Comparison of ENCODE assay signal across 8 cellular contexts in the genomic region with DNA sequence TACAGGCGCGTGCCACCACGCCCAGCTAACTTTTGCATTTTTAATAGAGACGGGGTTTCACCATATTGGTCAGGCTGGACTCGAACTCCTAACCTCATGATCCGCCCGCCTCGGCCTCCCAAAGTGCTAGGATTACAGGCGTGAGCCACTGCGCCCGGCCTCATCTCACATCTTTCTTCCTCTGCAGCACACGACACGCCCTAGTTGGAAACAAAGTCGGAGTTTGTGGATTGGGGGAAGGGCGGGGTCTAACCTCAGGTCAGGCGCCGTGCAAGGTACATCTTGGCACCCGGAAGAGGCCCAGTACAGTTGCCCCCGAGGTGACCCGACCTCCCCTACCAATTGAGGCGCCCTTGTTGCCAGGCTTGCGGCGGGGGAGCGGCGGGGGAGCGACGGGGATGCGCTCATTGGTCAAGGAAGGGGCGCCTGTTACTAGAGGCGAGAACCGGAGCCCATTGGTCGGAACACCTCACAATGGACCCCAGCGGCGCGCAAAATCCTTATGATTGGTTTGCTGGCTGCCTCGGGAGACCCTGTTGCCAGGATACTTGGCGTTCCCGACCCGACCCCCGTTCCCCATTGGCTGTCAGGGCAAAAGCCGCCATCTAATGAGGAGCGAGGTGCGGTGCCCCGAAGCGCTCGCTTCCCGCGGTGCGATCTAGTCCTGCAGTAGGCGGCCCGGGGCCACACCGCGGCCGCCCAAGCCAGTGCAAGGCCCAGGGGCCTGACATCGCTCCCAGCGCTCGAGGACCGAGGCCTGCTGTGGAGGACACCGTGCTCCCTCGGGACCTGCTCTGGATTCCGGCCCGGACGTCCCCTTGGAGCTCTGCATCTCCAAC. TPM values are rescaled to one million over a fixed set of nuclear protein-coding genes. Genes with fewer than 3 reads are reported as not detected.
A peak's percentile ranks its signal among the peaks of the same experiment; 100 is the strongest.
DNase-seq lines count a peak whose midpoint lies in the region; ATAC-seq and TF ChIP-seq lines count a peak whose summit lies in the region.

A gene with protein sequence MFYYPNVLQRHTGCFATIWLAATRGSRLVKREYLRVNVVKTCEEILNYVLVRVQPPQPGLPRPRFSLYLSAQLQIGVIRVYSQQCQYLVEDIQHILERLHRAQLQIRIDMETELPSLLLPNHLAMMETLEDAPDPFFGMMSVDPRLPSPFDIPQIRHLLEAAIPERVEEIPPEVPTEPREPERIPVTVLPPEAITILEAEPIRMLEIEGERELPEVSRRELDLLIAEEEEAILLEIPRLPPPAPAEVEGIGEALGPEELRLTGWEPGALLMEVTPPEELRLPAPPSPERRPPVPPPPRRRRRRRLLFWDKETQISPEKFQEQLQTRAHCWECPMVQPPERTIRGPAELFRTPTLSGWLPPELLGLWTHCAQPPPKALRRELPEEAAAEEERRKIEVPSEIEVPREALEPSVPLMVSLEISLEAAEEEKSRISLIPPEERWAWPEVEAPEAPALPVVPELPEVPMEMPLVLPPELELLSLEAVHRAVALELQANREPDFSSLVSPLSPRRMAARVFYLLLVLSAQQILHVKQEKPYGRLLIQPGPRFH (plus strand): TSS at position 659 of the 839 bp plus-strand sequence. CDS start 473 bp downstream, outside the sequence.

- H3K9ac ChIP-seq in BLaER1: 0 out of 2 replicates have a peak within 1 kb of the TSS, but pooled peaks have one; percentile 13

- H3K4me1 ChIP-seq in BLaER1: peaks cover 24% of the 10 kb centered on the region

- H3K36me3 ChIP-seq in BLaER1 (peaks cover 30% of the 10 kb centered on the region), kidney epithelial cell (ENCODE audit: control insufficient read depth, insufficient read depth, low read length) (peaks cover 7% of the 10 kb centered on the region)

- peak; percentile 77 for ATAC-seq in GM19452 (IDR thresholded peaks at IDR 0.05; ENCODE audit: unreplicated experiment)

- DNase-seq in HUDEP-2 (lab: John Stamatoyannopoulos, UW; ENCODE audit: unreplicated experiment in 76 of 76): peak in 59 of 76 experiments; percentile 15 to 96 (median 68)
- peak; percentile 48 for DNase-seq in activated CD4-positive, CD25-positive, alpha-beta regulatory T cell treated with anti-CD3 and anti-CD28 coated beads, Interleukin-2, amount 50 U/mL, for 16 hours (ENCODE audit: low read depth, low spot score)
- peak; percentile 68 for DNase-seq in central memory CD4-positive, alpha-beta T cell
- DNase-seq in kidney epithelial cell (ENCODE audit: low read depth): peak; percentile 92
- peak; percentile 79 for DNase-seq in stimulated activated CD4-positive, alpha-beta T cell treated with anti-CD3 and anti-CD28 coated beads, Interleukin-15, amount 100 ng/mL, for 24 hours
- no peak for DNase-seq in hepatic stellate cell (ENCODE audit: low spot score)

- H3K4me3 ChIP-seq in BLaER1: peak within 1 kb of the TSS; percentile 66
- H3K4me3 ChIP-seq in kidney epithelial cell (ENCODE audit: low read depth, low read length): peak within 1 kb of the TSS; percentile 78

- no peak within 1 kb of the TSS for H3K27ac ChIP-seq in BLaER1

- no peak for TF ChIP-seq CTCF in kidney epithelial cell (IDR thresholded peaks at IDR 0.05; ENCODE audit: insufficient read depth, low read length, poor library complexity, severe bottlenecking)

- H3K9me3 ChIP-seq in BLaER1: no peaks in the 10 kb centered on the region

- no peaks in the 10 kb centered on the region for H4K20me1 ChIP-seq in BLaER1

- H3K4me2 ChIP-seq in BLaER1: peak within 1 kb of the TSS; percentile 90

- peaks cover 25% of the 10 kb centered on the region for H3K27me3 ChIP-seq in BLaER1
- H3K27me3 ChIP-seq in kidney epithelial cell (ENCODE audit: control insufficient read depth, insufficient read depth, low read length): no peaks in the 10 kb centered on the region

RNA-seq across cellular contexts. Expression of the gene that starts here (rescaled TPM):
- total RNA-seq in kidney epithelial cell: 69.2 and 77.8 TPM in 2 replicates
